21 cellular contexts compared by ENCODE assay signal in the genomic region with DNA sequence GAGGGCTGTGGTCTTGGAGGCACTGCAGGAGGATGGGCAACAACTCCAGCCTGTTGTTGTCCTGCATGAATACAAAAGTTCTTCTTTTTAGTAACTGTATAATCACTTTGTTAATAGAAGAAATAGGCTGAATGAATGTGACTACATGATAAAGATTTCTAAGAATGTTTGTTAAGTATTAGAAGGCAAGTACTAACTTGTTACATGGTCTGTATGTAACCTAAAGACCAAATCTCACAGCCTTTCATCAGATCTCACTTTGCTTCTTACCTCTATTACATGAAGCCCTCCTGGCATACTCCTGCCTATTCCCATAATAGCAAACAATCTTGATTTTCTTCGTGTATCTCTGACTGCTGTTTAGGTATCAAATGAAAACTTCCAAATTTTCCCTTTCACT.
"Had no signal": no experiment of that assay in that cellular context is flagged by ENCODE, and none has a peak within 500 bp of the region (broad histone marks: within the 10 kb centered on the region; RNA-seq: fewer than 3 reads in every experiment).

No MANE protein-coding gene starts in this region.

- H3K9me3 ChIP-seq: tibial artery had no signal

- H3K27me3 ChIP-seq: dorsolateral prefrontal cortex, tibial artery had no signal

- H3K4me3 ChIP-seq: dorsolateral prefrontal cortex, tibial artery had no signal

- H3K9me3 Mint-ChIP-seq: activated CD8-positive, alpha-beta T cell treated with anti-CD3 and anti-CD28 coated beads for 36 hours; nephron progenitor cell; WTC11 had no signal

- H3K4me1 Mint-ChIP-seq: nephron progenitor cell, WTC11 had no signal

- H3K27ac ChIP-seq: dorsolateral prefrontal cortex, tibial artery had no signal

- ATAC-seq: activated CD8-positive, alpha-beta T cell treated with anti-CD3 and anti-CD28 coated beads for 36 hours; left lobe of liver; WTC11 had no signal

- DNase-seq: activated CD4-positive, alpha-beta T cell treated with anti-CD3 and anti-CD28 coated beads for 4 hours; activated CD8-positive, alpha-beta T cell treated with anti-CD3 and anti-CD28 coated beads for 36 hours; activated gamma-delta T cell; activated T-cell treated with anti-CD3 and anti-CD28 coated beads, Interleukin-2, amount 50 U/mL, for 1 hour; amniotic stem cell; caudate nucleus; dorsolateral prefrontal cortex; hypothalamus; kidney; nephron progenitor cell; occipital lobe; posterior cingulate gyrus; stimulated activated naive CD4-positive, alpha-beta T cell; substantia nigra; tibial artery had no signal

- FAIRE-seq: colon, frontal cortex, kidney, urothelium cell line had no signal

- H3K27ac Mint-ChIP-seq: activated CD8-positive, alpha-beta T cell treated with anti-CD3 and anti-CD28 coated beads for 36 hours; activated naive CD8-positive, alpha-beta T cell; nephron progenitor cell; WTC11 had no signal

- H3K27me3 Mint-ChIP-seq: activated CD8-positive, alpha-beta T cell treated with anti-CD3 and anti-CD28 coated beads for 36 hours; activated naive CD8-positive, alpha-beta T cell had no signal

- H3K4me1 ChIP-seq: tibial artery had no signal

- H3K4me3 Mint-ChIP-seq: activated CD8-positive, alpha-beta T cell treated with anti-CD3 and anti-CD28 coated beads for 36 hours; activated naive CD8-positive, alpha-beta T cell; nephron progenitor cell; WTC11 had no signal
